1 cellular context compared by ENCODE assay signal in the genomic region with DNA sequence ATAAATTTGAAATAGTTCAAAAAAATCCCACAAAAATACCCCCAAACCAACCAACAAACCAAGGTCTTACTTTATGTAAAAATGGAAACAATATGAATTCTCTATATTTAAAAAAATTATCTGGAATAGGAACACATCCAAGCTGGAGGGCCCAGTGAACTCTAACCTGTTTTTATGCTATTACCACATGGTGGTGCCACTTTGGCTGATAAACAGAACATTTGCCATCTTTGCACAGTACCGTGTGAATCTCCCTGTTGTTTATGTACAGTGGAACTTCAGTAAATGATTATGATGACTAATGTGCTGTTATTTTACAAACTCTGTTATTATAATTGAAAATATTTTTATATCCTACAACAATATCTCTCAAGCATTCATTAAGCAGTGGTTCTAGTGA.
TF ChIP-seq lines count a peak whose summit lies in the region.

No MANE protein-coding gene starts in this region.

TF ChIP-seq in GM12878, 131 proteins besides CTCF, POLR2A, EP300 and RAD21 (continued from another document):
- TF ChIP-seq, protein P1, sequence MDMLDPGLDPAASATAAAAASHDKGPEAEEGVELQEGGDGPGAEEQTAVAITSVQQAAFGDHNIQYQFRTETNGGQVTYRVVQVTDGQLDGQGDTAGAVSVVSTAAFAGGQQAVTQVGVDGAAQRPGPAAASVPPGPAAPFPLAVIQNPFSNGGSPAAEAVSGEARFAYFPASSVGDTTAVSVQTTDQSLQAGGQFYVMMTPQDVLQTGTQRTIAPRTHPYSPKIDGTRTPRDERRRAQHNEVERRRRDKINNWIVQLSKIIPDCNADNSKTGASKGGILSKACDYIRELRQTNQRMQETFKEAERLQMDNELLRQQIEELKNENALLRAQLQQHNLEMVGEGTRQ (IDR thresholded peaks at IDR 0.05; ENCODE audit: borderline replicate concordance, low read depth, low read length), result no peak
- no peak for TF ChIP-seq ZBTB11 (CRISPR knock-in tag; IDR thresholded peaks at IDR 0.05)
- TF ChIP-seq JUNB (IDR thresholded peaks at IDR 0.05), result no peak
- TF ChIP-seq SRF (IDR thresholded peaks at IDR 0.05; ENCODE audit: low read depth in 2 of 2, low read length in 2 of 2), result no peak
- TF ChIP-seq, protein P2, sequence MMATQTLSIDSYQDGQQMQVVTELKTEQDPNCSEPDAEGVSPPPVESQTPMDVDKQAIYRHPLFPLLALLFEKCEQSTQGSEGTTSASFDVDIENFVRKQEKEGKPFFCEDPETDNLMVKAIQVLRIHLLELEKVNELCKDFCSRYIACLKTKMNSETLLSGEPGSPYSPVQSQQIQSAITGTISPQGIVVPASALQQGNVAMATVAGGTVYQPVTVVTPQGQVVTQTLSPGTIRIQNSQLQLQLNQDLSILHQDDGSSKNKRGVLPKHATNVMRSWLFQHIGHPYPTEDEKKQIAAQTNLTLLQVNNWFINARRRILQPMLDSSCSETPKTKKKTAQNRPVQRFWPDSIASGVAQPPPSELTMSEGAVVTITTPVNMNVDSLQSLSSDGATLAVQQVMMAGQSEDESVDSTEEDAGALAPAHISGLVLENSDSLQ (IDR thresholded peaks at IDR 0.05), result no peak
- no peak for TF ChIP-seq LARP7 (IDR thresholded peaks at IDR 0.05)
- no peak for TF ChIP-seq SMC3 (IDR thresholded peaks at IDR 0.05; ENCODE audit: borderline replicate concordance, low read length)
- TF ChIP-seq, protein P3, sequence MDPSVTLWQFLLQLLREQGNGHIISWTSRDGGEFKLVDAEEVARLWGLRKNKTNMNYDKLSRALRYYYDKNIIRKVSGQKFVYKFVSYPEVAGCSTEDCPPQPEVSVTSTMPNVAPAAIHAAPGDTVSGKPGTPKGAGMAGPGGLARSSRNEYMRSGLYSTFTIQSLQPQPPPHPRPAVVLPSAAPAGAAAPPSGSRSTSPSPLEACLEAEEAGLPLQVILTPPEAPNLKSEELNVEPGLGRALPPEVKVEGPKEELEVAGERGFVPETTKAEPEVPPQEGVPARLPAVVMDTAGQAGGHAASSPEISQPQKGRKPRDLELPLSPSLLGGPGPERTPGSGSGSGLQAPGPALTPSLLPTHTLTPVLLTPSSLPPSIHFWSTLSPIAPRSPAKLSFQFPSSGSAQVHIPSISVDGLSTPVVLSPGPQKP (IDR thresholded peaks at IDR 0.05; ENCODE audit: low read depth, low read length), result no peak
- TF ChIP-seq TBL1XR1 (IDR thresholded peaks at IDR 0.05; ENCODE audit: low read depth, low read length), result no peak
